30 cellular contexts compared by ENCODE assay signal in the genomic region with DNA sequence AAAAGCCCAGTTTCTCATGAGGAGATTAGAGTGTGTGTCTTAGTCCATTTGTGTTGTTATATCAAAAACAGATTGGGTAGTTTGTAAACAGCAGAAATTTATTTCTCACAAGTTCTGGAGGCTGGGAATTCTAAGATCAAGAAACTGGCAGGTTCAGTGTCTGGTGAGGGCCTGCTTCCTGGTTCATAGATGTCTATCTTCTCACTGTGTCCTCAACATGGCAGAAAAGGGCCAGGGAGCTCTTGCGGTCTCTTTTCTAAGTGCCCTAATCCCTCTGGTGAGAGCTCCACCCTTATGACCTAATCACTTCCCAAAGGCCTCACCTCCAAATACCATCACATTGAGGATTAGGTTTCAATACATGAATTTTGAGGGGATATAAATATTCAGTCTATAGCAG.
"Had no signal": no experiment of that assay in that cellular context is flagged by ENCODE, and none has a peak within 500 bp of the region (broad histone marks: within the 10 kb centered on the region; RNA-seq: fewer than 3 reads in every experiment).

No MANE protein-coding gene starts in this region.

- H3K27ac Mint-ChIP-seq: activated CD4-positive, alpha-beta memory T cell treated with anti-CD3 and anti-CD28 coated beads for 36 hours; activated CD4-positive, alpha-beta T cell treated with anti-CD3 and anti-CD28 coated beads, Interleukin-2, amount 10 ng/mL, durations not matched to agents 24 days and 14 days; activated naive CD4-positive, alpha-beta T cell treated with anti-CD3 and anti-CD28 coated beads for 36 hours; activated naive CD8-positive, alpha-beta T cell treated with anti-CD3 and anti-CD28 coated beads for 36 hours; activated T-helper 1 cell treated with anti-CD3 and anti-CD28 coated beads, Interleukin-12 subunit alpha, Interleukin-12 subunit beta, Interleukin-2, Interleukin-4 antibody, amounts not matched to agents 30 ng/mL and 10 ng/mL and 1 ng/mL, durations not matched to agents 14 hours and 24 hours and 36 hours; effector memory CD8-positive, alpha-beta T cell; naive thymus-derived CD8-positive, alpha-beta T cell; progenitor cell of endocrine pancreas; stimulated activated effector memory CD8-positive, alpha-beta T cell treated with anti-CD3 and anti-CD28 coated beads, Interleukin-12 subunit alpha, Interleukin-12 subunit beta, amount 100 ng/mL, for 72 hours; stimulated activated naive CD8-positive, alpha-beta T cell treated with anti-CD3 and anti-CD28 coated beads, Interleukin-15, Interleukin-2, amounts not matched to agents 100 ng/mL and 50 ng/mL, for 24 hours; T-helper 1 cell treated with Interleukin-12 subunit alpha and Interleukin-12 subunit beta and Interleukin-4 antibody, amounts not matched to agents 30 μg/mL and 1 μg/mL, for 36 hours had no signal

- H3K36me3 ChIP-seq: adrenal gland, ovary, right lobe of liver, thoracic aorta, upper lobe of left lung, vagina had no signal

- H3K27ac ChIP-seq: adrenal gland, body of pancreas, ovary, right lobe of liver, skin epidermis, thoracic aorta, vagina had no signal

- DNase-seq: activated CD4-positive, alpha-beta memory T cell treated with anti-CD3 and anti-CD28 coated beads for 36 hours; activated CD4-positive, alpha-beta T cell treated with anti-CD3 and anti-CD28 coated beads, Interleukin-2, amount 10 ng/mL, durations not matched to agents 24 days and 14 days; activated CD4-positive, CD25-positive, alpha-beta regulatory T cell treated with anti-CD3 and anti-CD28 coated beads, Interleukin-2, amount 50 U/mL, for 72 hours; activated CD8-positive, alpha-beta memory T cell treated with anti-CD3 and anti-CD28 coated beads, Interleukin-2, amount 50 U/mL, for 4 hours; activated effector memory CD4-positive, alpha-beta T cell treated with anti-CD3 and anti-CD28 coated beads, Interleukin-2, amount 50 U/mL, for 16 hours; activated naive CD4-positive, alpha-beta T cell treated with anti-CD3 and anti-CD28 coated beads for 36 hours; activated naive CD8-positive, alpha-beta T cell treated with anti-CD3 and anti-CD28 coated beads for 36 hours; activated T-cell treated with anti-CD3 and anti-CD28 coated beads, Interleukin-2, amount 50 U/mL, for 1 hour; adrenal gland; aorta; body of pancreas; cortex of kidney; effector memory CD8-positive, alpha-beta T cell; hippocampal formation; left cardiac atrium; midbrain; naive thymus-derived CD8-positive, alpha-beta T cell; ovary; right lobe of liver; stimulated activated CD4-positive, alpha-beta T cell treated with anti-CD3 and anti-CD28 coated beads, Interleukin-4, amount 100 ng/mL, for 24 hours; T-helper 9 cell; upper lobe of left lung had no signal

- H3K4me1 ChIP-seq: adrenal gland had no signal

- ATAC-seq: body of pancreas; effector memory CD8-positive, alpha-beta T cell; left cardiac atrium; naive thymus-derived CD8-positive, alpha-beta T cell; right lobe of liver; stimulated activated effector memory CD8-positive, alpha-beta T cell treated with anti-CD3 and anti-CD28 coated beads, Interleukin-12 subunit alpha, Interleukin-12 subunit beta, amount 100 ng/mL, for 72 hours had no signal

- H3K9me3 Mint-ChIP-seq: activated CD4-positive, alpha-beta memory T cell treated with anti-CD3 and anti-CD28 coated beads for 36 hours; activated CD4-positive, alpha-beta T cell treated with anti-CD3 and anti-CD28 coated beads, Interleukin-2, amount 10 ng/mL, durations not matched to agents 24 days and 14 days; activated naive CD4-positive, alpha-beta T cell treated with anti-CD3 and anti-CD28 coated beads for 36 hours; activated naive CD8-positive, alpha-beta T cell treated with anti-CD3 and anti-CD28 coated beads for 36 hours; activated T-helper 1 cell treated with anti-CD3 and anti-CD28 coated beads, Interleukin-12 subunit alpha, Interleukin-12 subunit beta, Interleukin-2, Interleukin-4 antibody, amounts not matched to agents 30 ng/mL and 10 ng/mL and 1 ng/mL, durations not matched to agents 14 hours and 24 hours and 36 hours; effector memory CD8-positive, alpha-beta T cell; naive thymus-derived CD8-positive, alpha-beta T cell; stimulated activated effector memory CD8-positive, alpha-beta T cell treated with anti-CD3 and anti-CD28 coated beads, Interleukin-12 subunit alpha, Interleukin-12 subunit beta, amount 100 ng/mL, for 72 hours; stimulated activated naive CD8-positive, alpha-beta T cell treated with anti-CD3 and anti-CD28 coated beads, Interleukin-15, Interleukin-2, amounts not matched to agents 100 ng/mL and 50 ng/mL, for 24 hours; T-helper 1 cell treated with Interleukin-12 subunit alpha and Interleukin-12 subunit beta and Interleukin-4 antibody, amounts not matched to agents 30 μg/mL and 1 μg/mL, for 36 hours had no signal

- H3K4me3 Mint-ChIP-seq: activated CD4-positive, alpha-beta memory T cell treated with anti-CD3 and anti-CD28 coated beads for 36 hours; activated CD4-positive, alpha-beta T cell treated with anti-CD3 and anti-CD28 coated beads, Interleukin-2, amount 10 ng/mL, durations not matched to agents 24 days and 14 days; activated naive CD8-positive, alpha-beta T cell treated with anti-CD3 and anti-CD28 coated beads for 36 hours; activated T-helper 1 cell treated with anti-CD3 and anti-CD28 coated beads, Interleukin-12 subunit alpha, Interleukin-12 subunit beta, Interleukin-2, Interleukin-4 antibody, amounts not matched to agents 30 ng/mL and 10 ng/mL and 1 ng/mL, durations not matched to agents 14 hours and 24 hours and 36 hours; effector memory CD8-positive, alpha-beta T cell; stimulated activated effector memory CD8-positive, alpha-beta T cell treated with anti-CD3 and anti-CD28 coated beads, Interleukin-12 subunit alpha, Interleukin-12 subunit beta, amount 100 ng/mL, for 72 hours; stimulated activated naive CD8-positive, alpha-beta T cell treated with anti-CD3 and anti-CD28 coated beads, Interleukin-15, Interleukin-2, amounts not matched to agents 100 ng/mL and 50 ng/mL, for 24 hours; T-helper 1 cell treated with Interleukin-12 subunit alpha and Interleukin-12 subunit beta and Interleukin-4 antibody, amounts not matched to agents 30 μg/mL and 1 μg/mL, for 36 hours had no signal

- H3K9me3 ChIP-seq: adrenal gland, body of pancreas, ovary, right lobe of liver, thoracic aorta, upper lobe of left lung, vagina had no signal

- H3K4me1 Mint-ChIP-seq: stimulated activated effector memory CD8-positive, alpha-beta T cell treated with anti-CD3 and anti-CD28 coated beads, Interleukin-12 subunit alpha, Interleukin-12 subunit beta, amount 100 ng/mL, for 72 hours had no signal

- H3K27me3 ChIP-seq: body of pancreas, ovary, right lobe of liver, vagina had no signal

- H3K4me3 ChIP-seq: adrenal gland, body of pancreas, ovary, right lobe of liver, skin epidermis, thoracic aorta, upper lobe of left lung, vagina had no signal

- H3K36me3 Mint-ChIP-seq: activated CD4-positive, alpha-beta memory T cell treated with anti-CD3 and anti-CD28 coated beads for 36 hours; activated naive CD8-positive, alpha-beta T cell treated with anti-CD3 and anti-CD28 coated beads for 36 hours; naive thymus-derived CD8-positive, alpha-beta T cell; stimulated activated effector memory CD8-positive, alpha-beta T cell treated with anti-CD3 and anti-CD28 coated beads, Interleukin-12 subunit alpha, Interleukin-12 subunit beta, amount 100 ng/mL, for 72 hours had no signal
